ENCODE assay signal across 8 cellular contexts in the genomic region with DNA sequence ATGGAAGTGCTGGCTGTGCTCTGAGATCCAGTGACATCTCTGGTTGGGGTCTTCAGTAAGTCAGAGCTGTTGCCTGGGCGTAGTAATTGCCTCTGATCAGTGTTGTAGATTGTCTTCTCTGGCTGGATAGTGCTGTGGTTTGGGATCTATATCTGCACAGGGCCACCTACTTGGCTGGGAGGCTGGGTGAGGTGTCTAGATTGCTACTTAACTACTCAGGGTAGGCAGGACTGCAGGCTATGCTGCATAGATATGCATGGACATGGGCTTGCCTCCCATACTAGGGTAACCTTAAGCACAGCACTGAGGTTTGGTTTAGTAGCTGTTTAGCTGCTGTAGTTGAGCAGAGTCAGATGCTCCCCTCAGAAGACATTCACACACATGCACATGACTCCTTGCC.
"Had no signal": no experiment of that assay in that cellular context is flagged by ENCODE, and none has a peak within 500 bp of the region (broad histone marks: within the 10 kb centered on the region; RNA-seq: fewer than 3 reads in every experiment).

No MANE protein-coding gene starts in this region.

- H3K4me2 ChIP-seq: GM23338 had no signal

- H3K4me3 Mint-ChIP-seq: GM23338, H9 had no signal

- H3K27ac Mint-ChIP-seq: GM23338 had no signal

- FAIRE-seq: H1, H54, HTR-8/SVneo had no signal

- DNase-seq: H9, HCEC 1CT, IMR-90, KBM-7 had no signal

- H2AFZ ChIP-seq: GM23338 had no signal

- H3K9me3 Mint-ChIP-seq: GM23338 had no signal

- H3K4me3 ChIP-seq: GM23338 had no signal
